10 cellular contexts compared by ENCODE assay signal in genomic region chr22:20524004-20524481, GRCh38. TPM values are rescaled to one million over a fixed set of nuclear protein-coding genes. Genes with fewer than 3 reads are reported as not detected.
DNase-seq lines count a peak whose midpoint lies in the region; ATAC-seq and TF ChIP-seq lines count a peak whose summit lies in the region.
"Had no signal": no experiment of that assay in that cellular context is flagged by ENCODE, and none has a peak within 500 bp of the region (broad histone marks: within the 10 kb centered on the region; RNA-seq: fewer than 3 reads in every experiment).

No MANE protein-coding gene starts in this region.

- H3K27me3 ChIP-seq in A673 (replicated peaks; ENCODE audit: insufficient read depth, low read depth, low read length, poor library complexity), result no peaks in the 10 kb centered on the region
- H3K27me3 ChIP-seq in H7 (ENCODE audit: control insufficient read depth, insufficient read depth, low read length), result no peaks in the 10 kb centered on the region
- H3K27me3 ChIP-seq in kidney epithelial cell (ENCODE audit: control insufficient read depth, insufficient read depth, low read length), result no peaks in the 10 kb centered on the region
- H3K27me3 ChIP-seq in aorta (ENCODE audit: control insufficient read depth in 1 of 2, insufficient read depth in 2 of 2, low read length in 1 of 2), result no peaks in the 10 kb centered on the region

- peaks cover 52% of the 10 kb centered on the region for H3K4me1 ChIP-seq in A673 (ENCODE audit: insufficient read depth, low read length, poor library complexity, severe bottlenecking)
- H3K4me1 ChIP-seq in aorta (ENCODE audit: control insufficient read depth in 1 of 2, insufficient read depth in 2 of 2, low read length in 2 of 2), result peaks cover 0 to 8% of the 10 kb centered on the region in 2 donors

- DNase-seq in A673 (ENCODE audit: low spot score) (no peak), H7 (peak; percentile 41), kidney epithelial cell (ENCODE audit: low read depth) (peak; percentile 83), aorta (no peak), sciatic nerve (ENCODE audit: low spot score) (no peak)
- DNase-seq in activated CD4-positive, CD25-positive, alpha-beta regulatory T cell treated with anti-CD3 and anti-CD28 coated beads, Interleukin-2, amount 50 U/mL, for 72 hours, result no peak
- DNase-seq: Kasumi-1 had no signal

- intact Hi-C loops in A673 (cut with micrococcal nuclease; ENCODE audit: unreplicated experiment), result loop anchor here (5.0 kb wide), 1 partner anchor 38 kb away; no protein-coding TSS in a partner anchor
- intact Hi-C loops in aorta (cut with DNase I), result no loop called here
- intact Hi-C loops in sciatic nerve (cut with DNase I), result no loop called here

- BruUV-seq in A673 (replicated peaks; lab: Mats Ljungman, UMichigan), result no TSS peak

- ATAC-seq in aorta (ENCODE audit: low FRiP score), result no peak
- ATAC-seq in HG02763 (IDR thresholded peaks at IDR 0.05; ENCODE audit: unreplicated experiment), result no peak
- ATAC-seq in sciatic nerve, result no peak

- no peaks in the 10 kb centered on the region for H3K9me3 ChIP-seq in A673 (ENCODE audit: low read depth, low read length, poor library complexity, severe bottlenecking)
- no peaks in the 10 kb centered on the region for H3K9me3 ChIP-seq in aorta (ENCODE audit: control insufficient read depth, low read length)

- H3K4me3 ChIP-seq in A673 (ENCODE audit: low read depth, low read length, poor library complexity, severe bottlenecking) (no peak overlapping the region), H7 (ENCODE audit: insufficient read depth, low read depth, low read length) (no peak overlapping the region), kidney epithelial cell (ENCODE audit: low read depth, low read length) (no peak overlapping the region), aorta (ENCODE audit: low read length in 2 of 2) (no peak overlapping the region)
- H3K4me3 ChIP-seq: lung had no signal

- CTCF ChIA-PET in A673 (lab: Charles Lee), result no interaction called here

- H3K36me3 ChIP-seq in A673 (ENCODE audit: insufficient read depth, low read length, poor library complexity, severe bottlenecking) (peaks cover 11% of the 10 kb centered on the region), H7 (replicated peaks; ENCODE audit: control insufficient read depth, insufficient read depth, low read length) (peaks cover 3% of the 10 kb centered on the region), kidney epithelial cell (ENCODE audit: control insufficient read depth, insufficient read depth, low read length) (peaks cover 5% of the 10 kb centered on the region), aorta (ENCODE audit: control insufficient read depth in 1 of 2, insufficient read depth in 2 of 2, low read length in 1 of 2) (peaks cover 0 to 3% of the 10 kb centered on the region in 2 donors)

- H3K27ac ChIP-seq in A673 (ENCODE audit: low read depth, low read length, poor library complexity, severe bottlenecking) (peak overlapping the region; percentile 77), VCaP (peak overlapping the region; percentile 54), aorta (ENCODE audit: low read depth in 1 of 2, low read length in 2 of 2) (no peak overlapping the region)

- WGBS in aorta, 2 donors, result 2 to 4% methylated on average over 1 of the region's 1 CpG

- POLR2A ChIA-PET in A673 (lab: Charles Lee; ENCODE audit: low non-redundant PET), result no interaction called here

- TF ChIP-seq CTCF in A673 (conservative IDR thresholded peaks at IDR 0.05; ENCODE audit: low read depth, low read length), result no peak
- TF ChIP-seq CTCF in VCaP (conservative IDR thresholded peaks at IDR 0.05), result no peak
- no peak for TF ChIP-seq CTCF in kidney epithelial cell (IDR thresholded peaks at IDR 0.05; ENCODE audit: insufficient read depth, low read length, poor library complexity, severe bottlenecking)

RNA-seq across cellular contexts. Expression of gene MED15, which starts 16.6 kb away (rescaled TPM):
- total RNA-seq in A673 (2021) (96.2 and 101 TPM in 2 replicates), kidney epithelial cell (74.3 and 79.8 TPM in 2 replicates), aorta (100 to 1,000 TPM in 1 of 2 donors, 10 to 100 TPM in 1; 93.7 to 119 TPM), sciatic nerve (130 TPM)
- 24.4 and 25.3 TPM in 2 replicates for total RNA-seq in H7 (2014; rRNA removed; shearing (Covaris generic))
- polyA plus RNA-seq in aorta, result 100 to 1,000 TPM in 1 of 2 donors, 10 to 100 TPM in 1; 23.5 to 100 TPM

RNA-seq across cellular contexts. Expression of gene KLHL22, which starts 28.4 kb away (rescaled TPM):
- total RNA-seq in A673 (2021) (36.2 and 46.3 TPM in 2 replicates), kidney epithelial cell (18.6 and 28.2 TPM in 2 replicates), aorta (10 to 100 TPM; 19.1 to 29.9 TPM), sciatic nerve (28.0 TPM)
- total RNA-seq in H7 (2014; rRNA removed; shearing (Covaris generic)), result 21.4 and 28.9 TPM in 2 replicates
- polyA plus RNA-seq in aorta, result 10 to 100 TPM in 1 of 2 donors, 1 to 10 TPM in 1; 5.3 to 21.7 TPM

Comparison
In these comparisons a context has a peak if more than half of its experiments do, and no peak if none do; other contexts are left out.
1. DNase-seq: peak in H7 (single experiment) and kidney epithelial cell (single experiment); none in A673 (single experiment), aorta (0 of 2), activated CD4-positive, CD25-positive, alpha-beta regulatory T cell treated with anti-CD3 and anti-CD28 coated beads, Interleukin-2, amount 50 U/mL, for 72 hours (single experiment) and sciatic nerve (single experiment).
2. H3K27ac ChIP-seq: peak in A673 (single experiment) and VCaP (single experiment); none in aorta (0 of 2).